ENCODE assay signal across 11 cellular contexts in the genomic region with DNA sequence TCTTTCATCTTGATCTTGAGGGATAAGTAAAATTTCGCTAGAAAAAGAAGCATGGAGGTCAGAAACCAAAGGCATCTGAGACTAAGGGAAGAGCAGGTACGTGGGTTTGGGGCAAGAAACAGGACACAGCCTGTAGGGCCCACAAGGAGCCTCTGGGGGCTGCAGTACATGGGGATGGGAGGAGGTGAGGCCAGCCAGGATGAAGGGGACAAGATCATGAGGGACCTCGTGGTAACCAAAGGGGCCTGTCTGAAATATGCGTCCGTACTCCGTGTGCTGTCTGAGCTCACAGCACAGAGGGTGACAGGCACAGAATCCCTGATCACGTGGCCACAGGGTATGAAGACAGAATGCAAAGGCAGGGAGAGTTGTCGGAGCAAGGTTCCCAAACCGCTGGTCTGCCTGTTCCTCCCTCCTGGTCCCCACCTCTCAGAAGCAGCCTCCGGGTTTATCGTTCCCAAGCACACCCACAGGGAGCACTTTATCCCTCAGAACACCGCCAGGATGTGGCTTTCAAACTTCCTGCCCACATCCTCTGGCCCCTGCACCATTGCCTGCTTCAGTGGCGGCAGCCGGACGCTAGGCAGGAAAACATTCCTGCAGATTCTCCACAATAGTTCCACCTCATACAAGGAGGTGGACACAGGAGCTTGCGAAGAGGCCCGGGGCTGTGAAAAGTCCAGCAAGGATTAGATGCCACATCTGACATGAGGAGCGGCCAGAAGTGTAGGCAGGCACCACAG. TPM values are rescaled to one million over a fixed set of nuclear protein-coding genes. Genes with fewer than 3 reads are reported as not detected.
DNase-seq lines count a peak whose midpoint lies in the region; ATAC-seq, FAIRE-seq and TF ChIP-seq lines count a peak whose summit lies in the region.
"Had no signal": no experiment of that assay in that cellular context is flagged by ENCODE, and none has a peak within 500 bp of the region (broad histone marks: within the 10 kb centered on the region; RNA-seq: fewer than 3 reads in every experiment).

No MANE protein-coding gene starts in this region.

- intact Hi-C loops in CD4-positive, alpha-beta T cell (cut with DNase I, micrococcal nuclease) = loop anchor here in 1 of 2 experiments (5.0 kb wide), 1 partner anchor 39 kb away; no protein-coding TSS in a partner anchor
- intact Hi-C loops in GM12878 (cut with micrococcal nuclease; ENCODE audit: unreplicated experiment) = no loop called here
- intact Hi-C loops in prostate gland (cut with DNase I) = no loop called here

- no peak for TF ChIP-seq CTCF in CD4-positive, alpha-beta T cell (IDR thresholded peaks at IDR 0.05)
- no peak for TF ChIP-seq CTCF in GM12878 (IDR thresholded peaks at IDR 0.05 in 2 of 3, conservative IDR thresholded peaks at IDR 0.05 in 1 of 3; ENCODE audit: control insufficient read depth in 2 of 3, extremely low read depth in 1 of 3, insufficient read depth in 1 of 3, low read depth in 3 of 3, low read length in 3 of 3)
- no peak for TF ChIP-seq CTCF in coronary artery (IDR thresholded peaks at IDR 0.05)
- no peak for TF ChIP-seq CTCF in prostate gland (IDR thresholded peaks at IDR 0.05)

- no peak overlapping the region for H2BK12ac ChIP-seq in mesenchymal stem cell (ENCODE audit: low read length in 2 of 2)

- no peaks in the 10 kb centered on the region for H3K79me2 ChIP-seq in GM12878 (ENCODE audit: control insufficient read depth, insufficient read depth, low read length)

- no peak for DNase-seq in CD4-positive, alpha-beta T cell
- peak; percentile 94 for DNase-seq in HT1080 (ENCODE audit: low read depth)
- no peak for DNase-seq in GM12878 (ENCODE audit: low read depth, low spot score)
- no peak for DNase-seq in mesenchymal stem cell
- no peak for DNase-seq in coronary artery (ENCODE audit: low spot score)
- no peak for DNase-seq in prostate gland (ENCODE audit: low spot score)
- no peak for DNase-seq in DMS153 (lab: John Stamatoyannopoulos, UW)
- DNase-seq: DMS79 treated with DMSO at 0.1 percent for 48 hours, stomach had no signal

- H3K27ac Mint-ChIP-seq in CD4-positive, alpha-beta T cell = no peak overlapping the region

- BruUV-seq in GM12878 (replicated peaks; lab: Mats Ljungman, UMichigan) = no TSS peak

- no peak for TF ChIP-seq RAD21 in GM12878 (IDR thresholded peaks at IDR 0.05; ENCODE audit: insufficient read depth, low read depth, low read length)

- no peak overlapping the region for H3K14ac ChIP-seq in mesenchymal stem cell (ENCODE audit: low read length in 2 of 2)

- WGBS in GM12878 (ENCODE audit: insufficient coverage, insufficient replicate concordance, low lambda C conversion rate, missing lambda C conversion rate) = 43% methylated on average over 18 of the region's 18 CpGs
- WGBS in mesenchymal stem cell = 64% methylated on average over 18 of the region's 18 CpGs
- WGBS in prostate gland = 27% methylated on average over 18 of the region's 18 CpGs

- H3K4me1 ChIP-seq in GM12878 (ENCODE audit: control insufficient read depth, insufficient read depth, low read length) (no peaks in the 10 kb centered on the region), mesenchymal stem cell (ENCODE audit: control insufficient read depth, insufficient read depth, low read depth, low read length) (peaks cover 21% of the 10 kb centered on the region), prostate gland (replicated peaks) (no peaks in the 10 kb centered on the region)

- H3K9ac ChIP-seq in GM12878 (ENCODE audit: control insufficient read depth, insufficient read depth, low read length) (no peak overlapping the region), mesenchymal stem cell (ENCODE audit: low read length) (no peak overlapping the region)

- RAD21 ChIA-PET in GM12878 (lab: Charles Lee; ENCODE audit: unreplicated experiment) = no interaction called here

- in situ Hi-C loops in GM12878 (cut with MboI) = no loop called here

- H2BK120ac ChIP-seq in mesenchymal stem cell (ENCODE audit: low read depth, low read length) = no peak overlapping the region

- SMC1A ChIA-PET in GM12878 (lab: Charles Lee; ENCODE audit: uncharacterized antibody, unreplicated experiment) = no interaction called here

- H2BK5ac ChIP-seq in mesenchymal stem cell (ENCODE audit: low read depth, low read length, poor library complexity, severe bottlenecking) = peak overlapping the region; percentile 45

- no peaks in the 10 kb centered on the region for H3K9me3 ChIP-seq in CD4-positive, alpha-beta T cell (ENCODE audit: control insufficient read depth, low read length)
- no peaks in the 10 kb centered on the region for H3K9me3 ChIP-seq in GM12878 (replicated peaks; ENCODE audit: control insufficient read depth, insufficient read depth, low read length)
- no peaks in the 10 kb centered on the region for H3K9me3 ChIP-seq in mesenchymal stem cell (ENCODE audit: control insufficient read depth, low read length)
- H3K9me3 ChIP-seq in prostate gland = no peaks in the 10 kb centered on the region
- H3K9me3 ChIP-seq: stomach had no signal

- peak overlapping the region; percentile 21 for H4K8ac ChIP-seq in mesenchymal stem cell (ENCODE audit: low read length)

- H3K4me3 Mint-ChIP-seq in CD4-positive, alpha-beta T cell = peak overlapping the region; percentile 75

- H3K36me3 ChIP-seq in GM12878 (ENCODE audit: control insufficient read depth in 2 of 2, insufficient read depth in 2 of 2, low read length in 1 of 2) = no peaks in the 10 kb centered on the region
- H3K36me3 ChIP-seq in mesenchymal stem cell (ENCODE audit: control insufficient read depth in 1 of 2, insufficient read depth in 2 of 2, low read depth in 1 of 2, low read length in 2 of 2) = no peaks in the 10 kb centered on the region
- H3K36me3 ChIP-seq in prostate gland = no peaks in the 10 kb centered on the region
- H3K36me3 ChIP-seq: stomach had no signal

- H3K27ac ChIP-seq in CD4-positive, alpha-beta T cell (ENCODE audit: low read depth, low read length) = no peak overlapping the region
- no peak overlapping the region for H3K27ac ChIP-seq in GM12878 (ENCODE audit: control insufficient read depth, insufficient read depth)
- H3K27ac ChIP-seq in mesenchymal stem cell (ENCODE audit: low read length, poor library complexity, severe bottlenecking) = peak overlapping the region; percentile 77
- no peak overlapping the region for H3K27ac ChIP-seq in coronary artery
- H3K27ac ChIP-seq in prostate gland = no peak overlapping the region
- H3K27ac ChIP-seq: stomach, VCaP had no signal

- H3K9me3 Mint-ChIP-seq in CD4-positive, alpha-beta T cell = no peaks in the 10 kb centered on the region

- no peak for TF ChIP-seq POLR2A in GM12878 (IDR thresholded peaks at IDR 0.05; ENCODE audit: low read depth, low read length)
- TF ChIP-seq POLR2A in prostate gland (IDR thresholded peaks at IDR 0.05) = no peak

- peak overlapping the region; percentile 15 for H2AK5ac ChIP-seq in mesenchymal stem cell (ENCODE audit: low read length, severe bottlenecking)

- peaks cover 24% of the 10 kb centered on the region for H3K79me1 ChIP-seq in mesenchymal stem cell (replicated peaks; ENCODE audit: low read length, poor library complexity, severe bottlenecking)

- H4K91ac ChIP-seq in mesenchymal stem cell (ENCODE audit: low read length) = no peak overlapping the region

- CTCF ChIA-PET in CD4-positive, alpha-beta T cell (lab: Charles Lee) = no interaction called here
- CTCF ChIA-PET in GM12878 (lab: Yijun Ruan, JAX) = no interaction called here

- no peak overlapping the region for H3K18ac ChIP-seq in mesenchymal stem cell (ENCODE audit: low read depth in 1 of 2, low read length in 2 of 2)

- H3K23ac ChIP-seq in mesenchymal stem cell (ENCODE audit: low read length in 2 of 2) = no peak overlapping the region

- H2AFZ ChIP-seq in GM12878 (ENCODE audit: control insufficient read depth, low read depth, low read length) (no peak overlapping the region), mesenchymal stem cell (ENCODE audit: low read depth, low read length) (no peak overlapping the region)

- POLR2A ChIA-PET in CD4-positive, alpha-beta T cell (lab: Charles Lee) = no interaction called here
- POLR2A ChIA-PET in GM12878 (lab: Charles Lee) = no interaction called here

- no peaks in the 10 kb centered on the region; the same call in 1 of the 2 replicates for H4K20me1 ChIP-seq in GM12878 (ENCODE audit: control insufficient read depth, insufficient read depth)

- peaks cover 21% of the 10 kb centered on the region for H3K27me3 ChIP-seq in CD4-positive, alpha-beta T cell (ENCODE audit: control insufficient read depth, insufficient read depth, low read length)
- H3K27me3 ChIP-seq in GM12878 (replicated peaks in 1 of 2; ENCODE audit: control insufficient read depth in 2 of 2, insufficient read depth in 2 of 2, low read length in 1 of 2) (no peaks in the 10 kb centered on the region), mesenchymal stem cell (ENCODE audit: control insufficient read depth in 1 of 2, insufficient read depth in 1 of 2, low read length in 2 of 2) (peaks cover 0 to 43% of the 10 kb centered on the region in 2 experiments), prostate gland (replicated peaks; ENCODE audit: insufficient read depth) (no peaks in the 10 kb centered on the region)

- H3K4me1 Mint-ChIP-seq in CD4-positive, alpha-beta T cell (ENCODE audit: low read depth) = peaks cover 23% of the 10 kb centered on the region

- H3K4me2 ChIP-seq in GM12878 (ENCODE audit: control insufficient read depth, insufficient read depth) (no peak overlapping the region), mesenchymal stem cell (ENCODE audit: low read length, poor library complexity, severe bottlenecking) (peak overlapping the region; percentile 3)

- peaks cover 59% of the 10 kb centered on the region for H3K27me3 Mint-ChIP-seq in CD4-positive, alpha-beta T cell

- no peak overlapping the region for H2BK15ac ChIP-seq in mesenchymal stem cell (ENCODE audit: low read depth, poor library complexity, severe bottlenecking)

- no peak for FAIRE-seq in GM12878 (lab: Jason Lieb, UNC)

- TF ChIP-seq EP300 in GM12878 (IDR thresholded peaks at IDR 0.05; ENCODE audit: borderline replicate concordance in 1 of 2, control insufficient read depth in 1 of 2, low read depth in 2 of 2, low read length in 2 of 2) = no peak

- H3K4me3 ChIP-seq in GM12878 = no peak overlapping the region
- H3K4me3 ChIP-seq in mesenchymal stem cell (ENCODE audit: insufficient read depth in 1 of 2, low read depth in 1 of 2, low read length in 2 of 2) = no peak overlapping the region
- H3K4me3 ChIP-seq in coronary artery = no peak overlapping the region
- H3K4me3 ChIP-seq in prostate gland = no peak overlapping the region

- peak; percentile 66 for ATAC-seq in CD4-positive, alpha-beta T cell (ENCODE audit: poor library complexity)
- ATAC-seq in GM12878 (no peak), GM21367 (IDR thresholded peaks at IDR 0.05; ENCODE audit: unreplicated experiment) (no peak)

- no peak overlapping the region for H3K4ac ChIP-seq in mesenchymal stem cell (ENCODE audit: low read depth in 1 of 2, low read length in 2 of 2)

- no peaks in the 10 kb centered on the region for H3K36me3 Mint-ChIP-seq in CD4-positive, alpha-beta T cell (ENCODE audit: low read depth)

RNA-seq across cellular contexts. Expression of gene TMEM163, which starts 12.0 kb away (rescaled TPM):
- total RNA-seq in CD4-positive, alpha-beta T cell = under 1 TPM; 0.14 to 0.47 TPM
- 0.47 and 1.0 TPM in 2 replicates for total RNA-seq in HT1080 (2014; rRNA removed; shearing (Covaris generic))
- polyA plus RNA-seq in HT1080 (2015; cell fraction: cytosol; rRNA removed) = 3.8 and 3.9 TPM in 2 replicates
- 2.8 and 3.2 TPM in 2 replicates for polyA plus RNA-seq in HT1080 (2015; cell fraction: nucleus; rRNA removed)
- total RNA-seq in GM12878 (2013; cell fraction: nucleolus; rRNA removed) = 4.9 and 6.1 TPM in 2 replicates
- total RNA-seq in GM12878 (2014; rRNA removed) (0.05 and 0.11 TPM in 2 replicates), GM12878 (2014; rRNA removed; fragmentation: Illumina TruSeq; extraction: Trizol) (0.05 TPM in 1 of 2 replicates, not detected in the other), GM12878 (2021) (not detected in 2 replicates), prostate gland (10 to 100 TPM in 1 of 2 donors, under 1 TPM in 1; 0.55 to 23.1 TPM)
- polyA plus RNA-seq in GM12878 (2011; ENCODE audit: low read depth) = 0.43 TPM
- polyA plus RNA-seq in GM12878 (2011; rRNA removed) (0.07 TPM in 2 replicates), GM12878 (2014; fragmentation: Illumina TruSeq; extraction: Trizol) (0.06 TPM in 1 of 2 replicates, not detected in the other), GM12878 (2014; fragmentation: Nextera tagmentation; extraction: Ambion mirVana) (under 1 TPM; 0.05 to 0.06 TPM), GM12878 (2014; rRNA removed) (not detected in 2 replicates), GM12878 (2016; fragmentation: Nextera tagmentation; extraction: Ambion mirVana) (under 1 TPM in 1 of 2 experiments, not detected in 1; 0.10 TPM)
- 0.10 TPM in 1 of 2 replicates, not detected in the other for polyA plus RNA-seq in GM12878 (2011; cell fraction: cytosol; rRNA removed)
- polyA plus RNA-seq in GM12878 (2011; cell fraction: nucleus; rRNA removed) = 0.06 TPM in 1 of 2 replicates, not detected in the other
- 0.69 and 0.94 TPM in 2 replicates for polyA plus RNA-seq in GM12878 (2012)
- 0.15 TPM in 1 of 2 replicates, not detected in the other for polyA minus RNA-seq in GM12878 (2011; rRNA and poly(A)+ RNA removed)
- polyA minus RNA-seq in GM12878 (2011; cell fraction: cytosol; rRNA and poly(A)+ RNA removed) = not detected in 2 replicates
- not detected in 2 replicates for polyA minus RNA-seq in GM12878 (2011; cell fraction: nucleus; rRNA and poly(A)+ RNA removed)
- polyA plus RNA-seq in mesenchymal stem cell (2013, experiment 1 of 2) = 0.07 TPM
- 0.05 TPM for polyA plus RNA-seq in mesenchymal stem cell (2013, experiment 2 of 2)
